ENCODE assay signal across 9 cellular contexts in the genomic region with DNA sequence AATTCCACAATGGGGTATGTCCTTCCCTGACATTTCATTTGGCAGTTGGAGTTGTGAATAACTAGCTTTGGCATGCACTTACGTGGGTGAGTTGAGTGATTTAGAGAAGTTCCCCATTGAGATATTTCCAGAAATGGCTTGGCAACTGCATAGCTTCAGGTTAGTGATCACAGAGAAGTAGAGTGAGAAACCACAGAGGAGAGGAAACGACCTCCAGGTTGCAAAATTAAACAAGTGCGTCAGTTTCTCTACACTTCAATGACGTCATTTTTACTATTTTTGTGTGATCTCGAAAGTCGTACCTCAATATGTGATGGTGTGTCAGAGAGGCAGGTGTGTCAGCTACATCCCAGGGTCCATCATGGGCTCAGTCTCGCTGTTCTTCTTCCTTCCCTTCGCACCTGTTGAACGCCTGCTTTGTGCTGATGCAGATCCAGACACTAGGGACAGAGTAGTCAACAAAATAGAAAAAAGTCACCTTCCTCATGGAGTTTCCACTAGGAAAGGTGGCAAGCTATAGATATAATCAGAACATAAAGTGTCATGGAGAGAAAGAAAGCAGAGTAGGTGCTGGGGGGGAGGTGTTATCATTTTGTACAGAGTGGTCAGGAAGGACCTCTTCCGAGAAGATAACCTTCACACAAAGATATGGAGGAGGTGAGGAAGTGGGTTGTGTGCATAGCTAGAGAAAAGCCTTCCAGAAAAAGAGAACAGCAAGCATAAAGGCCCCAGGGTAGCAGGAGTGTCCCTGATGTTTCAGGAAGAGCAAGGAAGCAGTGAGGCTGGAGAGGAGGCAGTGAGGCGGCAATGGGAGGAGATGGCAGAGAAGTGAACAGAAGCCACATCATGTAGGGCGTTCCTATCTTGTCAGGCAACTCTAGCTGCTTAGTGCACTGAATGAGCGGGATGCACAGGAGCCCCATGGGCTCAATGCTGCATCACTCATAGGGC.
A peak's percentile ranks its signal among the peaks of the same experiment; 100 is the strongest.
DNase-seq lines count a peak whose midpoint lies in the region; ATAC-seq and TF ChIP-seq lines count a peak whose summit lies in the region.
"Had no signal": no experiment of that assay in that cellular context is flagged by ENCODE, and none has a peak within 500 bp of the region (broad histone marks: within the 10 kb centered on the region; RNA-seq: fewer than 3 reads in every experiment).

No MANE protein-coding gene starts in this region.

- H3K4me1 Mint-ChIP-seq in activated CD8-positive, alpha-beta T cell treated with anti-CD3 and anti-CD28 coated beads, Interleukin-2, amount 10 ng/mL, durations not matched to agents 7 days and 5 days (ENCODE audit: low read depth) = peaks cover 66% of the 10 kb centered on the region
- peaks cover 34% of the 10 kb centered on the region for H3K4me1 Mint-ChIP-seq in stimulated activated memory B cell treated with anti-CD40 and anti-IgM and Interleukin-4, amounts not matched to agents 10 μg/mL and 1 μg/mL and 100 μg/mL, for 72 hours
- H3K4me1 Mint-ChIP-seq: brain had no signal

- peaks cover 14% of the 10 kb centered on the region for H3K9me3 Mint-ChIP-seq in activated CD8-positive, alpha-beta T cell treated with anti-CD3 and anti-CD28 coated beads, Interleukin-2, amount 10 ng/mL, durations not matched to agents 7 days and 5 days (ENCODE audit: insufficient read depth)
- peaks cover 3% of the 10 kb centered on the region for H3K9me3 Mint-ChIP-seq in stimulated activated memory B cell treated with anti-CD40 and anti-IgM and Interleukin-4, amounts not matched to agents 10 μg/mL and 1 μg/mL and 100 μg/mL, for 72 hours

- H3K4me3 ChIP-seq in AG09309 (ENCODE audit: control insufficient read depth, low read depth, low read length) (no peak overlapping the region), tibial artery (no peak overlapping the region)

- H3K27me3 ChIP-seq in tibial artery = no peaks in the 10 kb centered on the region

- H3K27ac ChIP-seq in tibial artery = no peak overlapping the region

- intact Hi-C loops in tibial artery (cut with DNase I; ENCODE audit: low total_unique reads) = no loop called here

- TF ChIP-seq CTCF in AG09309 (IDR thresholded peaks at IDR 0.05; ENCODE audit: control insufficient read depth, insufficient read depth, low read depth, low read length, missing control alignments) (no peak), tibial artery (IDR thresholded peaks at IDR 0.05) (no peak)

- H3K9me3 ChIP-seq in tibial artery = no peaks in the 10 kb centered on the region

- H3K4me3 Mint-ChIP-seq in activated CD8-positive, alpha-beta T cell treated with anti-CD3 and anti-CD28 coated beads, Interleukin-2, amount 10 ng/mL, durations not matched to agents 7 days and 5 days = peak overlapping the region; percentile 37
- peak overlapping the region; percentile 16 for H3K4me3 Mint-ChIP-seq in stimulated activated memory B cell treated with anti-CD40 and anti-IgM and Interleukin-4, amounts not matched to agents 10 μg/mL and 1 μg/mL and 100 μg/mL, for 72 hours
- H3K4me3 Mint-ChIP-seq: brain had no signal

- no peaks in the 10 kb centered on the region for H3K4me1 ChIP-seq in tibial artery

- peak; percentile 78 for ATAC-seq in GM19043 (IDR thresholded peaks at IDR 0.05; ENCODE audit: low read depth, unreplicated experiment)
- peak; percentile 77 for ATAC-seq in HG03139 (IDR thresholded peaks at IDR 0.05; ENCODE audit: unreplicated experiment)
- ATAC-seq in activated CD8-positive, alpha-beta T cell treated with anti-CD3 and anti-CD28 coated beads, Interleukin-2, amount 10 ng/mL, durations not matched to agents 7 days and 5 days = peak; percentile 38
- ATAC-seq in stimulated activated memory B cell treated with anti-CD40 and anti-IgM and Interleukin-4, amounts not matched to agents 10 μg/mL and 1 μg/mL and 100 μg/mL, for 72 hours = peak; percentile 91

- H3K36me3 Mint-ChIP-seq in activated CD8-positive, alpha-beta T cell treated with anti-CD3 and anti-CD28 coated beads, Interleukin-2, amount 10 ng/mL, durations not matched to agents 7 days and 5 days (ENCODE audit: low read depth) = peaks cover 71% of the 10 kb centered on the region
- H3K36me3 Mint-ChIP-seq in stimulated activated memory B cell treated with anti-CD40 and anti-IgM and Interleukin-4, amounts not matched to agents 10 μg/mL and 1 μg/mL and 100 μg/mL, for 72 hours = peaks cover 43% of the 10 kb centered on the region
- H3K36me3 Mint-ChIP-seq: brain had no signal

- CTCF ChIA-PET in activated CD8-positive, alpha-beta T cell treated with anti-CD3 and anti-CD28 coated beads, Interleukin-2, amount 10 ng/mL, durations not matched to agents 7 days and 5 days (lab: Charles Lee) = interaction anchor here (0.7 to 6.5 kb wide), 13 partner anchors 8 to 143 kb away, joined by 3 to 54 read pairs (median 4); a partner anchor contains a TSS

- POLR2A ChIA-PET in activated CD8-positive, alpha-beta T cell treated with anti-CD3 and anti-CD28 coated beads, Interleukin-2, amount 10 ng/mL, durations not matched to agents 7 days and 5 days (lab: Charles Lee) = interaction anchor here (1.5 to 4.8 kb wide), 5 partner anchors 16 to 76 kb away, joined by 3 to 37 read pairs (median 4); a partner anchor contains a TSS

- peak overlapping the region; percentile 88 for H3K27ac Mint-ChIP-seq in activated CD8-positive, alpha-beta T cell treated with anti-CD3 and anti-CD28 coated beads, Interleukin-2, amount 10 ng/mL, durations not matched to agents 7 days and 5 days
- peak overlapping the region; percentile 72 for H3K27ac Mint-ChIP-seq in stimulated activated memory B cell treated with anti-CD40 and anti-IgM and Interleukin-4, amounts not matched to agents 10 μg/mL and 1 μg/mL and 100 μg/mL, for 72 hours
- H3K27ac Mint-ChIP-seq: brain had no signal

- DNase-seq in AG09309 (ENCODE audit: low read depth) = peak; percentile 78
- DNase-seq in activated CD8-positive, alpha-beta T cell treated with anti-CD3 and anti-CD28 coated beads, Interleukin-2, amount 10 ng/mL, durations not matched to agents 7 days and 5 days = peak; percentile 51
- no peak for DNase-seq in tibial artery
- no peak for DNase-seq in effector CD8-positive, alpha-beta T cell (lab: John Stamatoyannopoulos, UW)
- no peak for DNase-seq in C1 segment of cervical spinal cord (lab: John Stamatoyannopoulos, UW)

- no peaks in the 10 kb centered on the region for H3K36me3 ChIP-seq in tibial artery

- H3K27me3 Mint-ChIP-seq in activated CD8-positive, alpha-beta T cell treated with anti-CD3 and anti-CD28 coated beads, Interleukin-2, amount 10 ng/mL, durations not matched to agents 7 days and 5 days (ENCODE audit: low read depth) = no peaks in the 10 kb centered on the region
- no peaks in the 10 kb centered on the region for H3K27me3 Mint-ChIP-seq in stimulated activated memory B cell treated with anti-CD40 and anti-IgM and Interleukin-4, amounts not matched to agents 10 μg/mL and 1 μg/mL and 100 μg/mL, for 72 hours

Comparison
In these comparisons a context has a peak if more than half of its experiments do, and no peak if none do; other contexts are left out.
1. DNase-seq: peak in AG09309 (single experiment) and activated CD8-positive, alpha-beta T cell treated with anti-CD3 and anti-CD28 coated beads, Interleukin-2, amount 10 ng/mL, durations not matched to agents 7 days and 5 days (single experiment); none in tibial artery (0 of 2), effector CD8-positive, alpha-beta T cell (single experiment) and C1 segment of cervical spinal cord (0 of 14).
2. ATAC-seq: peak in every context shown above with its lines; median percentile 91 in stimulated activated memory B cell treated with anti-CD40 and anti-IgM and Interleukin-4, amounts not matched to agents 10 μg/mL and 1 μg/mL and 100 μg/mL, for 72 hours; 78 in GM19043; 77 in HG03139; 38 in activated CD8-positive, alpha-beta T cell treated with anti-CD3 and anti-CD28 coated beads, Interleukin-2, amount 10 ng/mL, durations not matched to agents 7 days and 5 days.